ENCODE assay signal across 12 cellular contexts in the genomic region with DNA sequence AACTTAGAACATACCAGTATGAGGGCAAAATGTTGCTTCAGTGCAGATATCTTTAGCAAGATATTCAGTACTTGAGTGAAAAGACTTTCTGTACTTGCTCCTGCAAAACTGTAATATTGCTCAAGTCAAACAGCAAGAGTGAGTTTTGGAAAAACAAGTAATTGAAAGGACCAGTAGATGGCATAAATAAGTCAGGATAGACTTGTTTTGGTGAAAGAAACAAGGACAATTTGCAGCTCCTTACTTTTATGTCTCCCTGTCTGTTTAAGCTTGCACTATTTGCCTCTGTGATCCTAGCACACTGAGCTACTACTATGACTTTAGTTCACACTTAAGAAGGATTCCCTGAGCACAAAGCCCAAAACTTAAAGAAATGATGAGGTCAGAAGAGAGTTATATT. TPM values are rescaled to one million over a fixed set of nuclear protein-coding genes. Genes with fewer than 3 reads are reported as not detected.
A peak's percentile ranks its signal among the peaks of the same experiment; 100 is the strongest.
DNase-seq lines count a peak whose midpoint lies in the region; ATAC-seq, FAIRE-seq and TF ChIP-seq lines count a peak whose summit lies in the region.
"Had no signal": no experiment of that assay in that cellular context is flagged by ENCODE, and none has a peak within 500 bp of the region (broad histone marks: within the 10 kb centered on the region; RNA-seq: fewer than 3 reads in every experiment).

No MANE protein-coding gene starts in this region.

- H3K36me3 ChIP-seq in gastrocnemius medialis: no peaks in the 10 kb centered on the region

- peak; percentile 43 for TF ChIP-seq CTCF in astrocyte of the spinal cord (IDR thresholded peaks at IDR 0.05; ENCODE audit: low read depth, low read length)
- TF ChIP-seq CTCF in gastrocnemius medialis (IDR thresholded peaks at IDR 0.05 in 4 of 5, conservative IDR thresholded peaks at IDR 0.05 in 1 of 5): no peak

- in situ Hi-C loops in astrocyte of the spinal cord (cut with HindIII; ENCODE audit: low sequenced_read_pairs) (no loop called here), gastrocnemius medialis (cut with MboI; ENCODE audit: low sequenced_read_pairs in 4 of 4) (loop anchor here in 1 of 4 donors (10.0 kb wide), 1 partner anchor 554 kb away; no protein-coding TSS in a partner anchor)

- no peaks in the 10 kb centered on the region for H3K9me3 ChIP-seq in gastrocnemius medialis

- H3K27ac ChIP-seq in gastrocnemius medialis: no peak overlapping the region

- no peaks in the 10 kb centered on the region for H3K4me1 ChIP-seq in gastrocnemius medialis

- no peaks in the 10 kb centered on the region for H3K27me3 ChIP-seq in gastrocnemius medialis

- intact Hi-C loops in gastrocnemius medialis (cut with DNase I; ENCODE audit: low total_unique reads): no loop called here

- no peak overlapping the region for H3K4me3 ChIP-seq in astrocyte of the spinal cord (ENCODE audit: low read depth, low read length)
- no peak overlapping the region for H3K4me3 ChIP-seq in gastrocnemius medialis

- DNase-seq in Ammon's horn (ENCODE audit: low spot score) (peak; percentile 14), HTR-8/SVneo (ENCODE audit: insufficient read length, low spot score) (peak; percentile 39), astrocyte of the spinal cord (ENCODE audit: low read depth, low spot score) (peak; percentile 68), left kidney (ENCODE audit: low read depth, low spot score) (peak; percentile 24), gastrocnemius medialis (no peak), T-helper 2 cell (no peak)
- no peak for DNase-seq in stimulated activated CD4-positive, alpha-beta T cell treated with anti-CD3 and anti-CD28 coated beads, Interleukin-15, amount 100 ng/mL, for 24 hours
- DNase-seq: activated CD4-positive, alpha-beta memory T cell treated with anti-CD3 and anti-CD28 coated beads for 36 hours; GF-D8; NCI-H345 had no signal

- FAIRE-seq in HTR-8/SVneo (lab: Jason Lieb, UNC): no peak
- FAIRE-seq: colon had no signal

- TF ChIP-seq POLR2A in gastrocnemius medialis (IDR thresholded peaks at IDR 0.05): no peak

- ATAC-seq in gastrocnemius medialis (no peak), GM21381 (IDR thresholded peaks at IDR 0.05; ENCODE audit: unreplicated experiment) (no peak)

RNA-seq across cellular contexts. Expression of gene IFI44, which starts 39.1 kb away (rescaled TPM):
- total RNA-seq in gastrocnemius medialis: 1 to 10 TPM; 2.6 to 3.1 (median 2.8) TPM

Comparison
In these comparisons a context has a peak if more than half of its experiments do, and no peak if none do; other contexts are left out.
1. DNase-seq: peak in Ammon's horn (single experiment), HTR-8/SVneo (single experiment), astrocyte of the spinal cord (single experiment) and left kidney (single experiment); none in gastrocnemius medialis (0 of 2), T-helper 2 cell (0 of 5) and stimulated activated CD4-positive, alpha-beta T cell treated with anti-CD3 and anti-CD28 coated beads, Interleukin-15, amount 100 ng/mL, for 24 hours (single experiment).